In genomic region chr3:37138816-37139215, GRCh38 we compare ENCODE assay signal across 30 cellular contexts. TPM values are rescaled to one million over a fixed set of nuclear protein-coding genes. Genes with fewer than 3 reads are reported as not detected.
DNase-seq lines count a peak whose midpoint lies in the region; ATAC-seq and TF ChIP-seq lines count a peak whose summit lies in the region.
"Had no signal": no experiment of that assay in that cellular context is flagged by ENCODE, and none has a peak within 500 bp of the region (broad histone marks: within the 10 kb centered on the region; RNA-seq: fewer than 3 reads in every experiment).

No MANE protein-coding gene starts in this region.

- H3K4me3 ChIP-seq in right lobe of liver: no peak overlapping the region
- H3K4me3 ChIP-seq: ascending aorta, smooth muscle cell, thyroid gland had no signal

- H3K4me3 Mint-ChIP-seq in endothelial cell (ENCODE audit: unreplicated experiment): no peak overlapping the region
- H3K4me3 Mint-ChIP-seq: activated naive CD8-positive, alpha-beta T cell treated with anti-CD3 and anti-CD28 coated beads, Interleukin-2, amount 10 ng/mL, durations not matched to agents 7 days and 5 days; memory B cell; stimulated activated naive CD8-positive, alpha-beta T cell treated with anti-CD3 and anti-CD28 coated beads, Interleukin-15, amount 100 ng/mL, for 72 hours had no signal

- no peak overlapping the region for H3K27ac Mint-ChIP-seq in endothelial cell (ENCODE audit: unreplicated experiment)
- H3K27ac Mint-ChIP-seq: activated naive CD8-positive, alpha-beta T cell treated with anti-CD3 and anti-CD28 coated beads, Interleukin-2, amount 10 ng/mL, durations not matched to agents 7 days and 5 days; memory B cell; stimulated activated naive CD8-positive, alpha-beta T cell treated with anti-CD3 and anti-CD28 coated beads, Interleukin-15, amount 100 ng/mL, for 72 hours had no signal

- H3K4me1 ChIP-seq in foreskin keratinocyte (peaks cover 4% of the 10 kb centered on the region), right lobe of liver (peaks cover 0 to 42% (median 15%) of the 10 kb centered on the region in 4 donors)

- no peak for TF ChIP-seq CTCF in foreskin keratinocyte (conservative IDR thresholded peaks at IDR 0.05)
- no peak for TF ChIP-seq CTCF in right lobe of liver (IDR thresholded peaks at IDR 0.05)
- no peak for TF ChIP-seq CTCF in endothelial cell (IDR thresholded peaks at IDR 0.05; ENCODE audit: unreplicated experiment)

- H3K27me3 Mint-ChIP-seq in endothelial cell (ENCODE audit: unreplicated experiment): peaks cover 1% of the 10 kb centered on the region
- H3K27me3 Mint-ChIP-seq: activated naive CD8-positive, alpha-beta T cell treated with anti-CD3 and anti-CD28 coated beads, Interleukin-2, amount 10 ng/mL, durations not matched to agents 7 days and 5 days; memory B cell; stimulated activated naive CD8-positive, alpha-beta T cell treated with anti-CD3 and anti-CD28 coated beads, Interleukin-15, amount 100 ng/mL, for 72 hours had no signal

- ATAC-seq in foreskin keratinocyte (peak; percentile 73), right lobe of liver (peak; percentile 77 to 88 (median 83))

- H3K9me3 Mint-ChIP-seq in endothelial cell (ENCODE audit: unreplicated experiment): no peaks in the 10 kb centered on the region
- H3K9me3 Mint-ChIP-seq: activated naive CD8-positive, alpha-beta T cell treated with anti-CD3 and anti-CD28 coated beads, Interleukin-2, amount 10 ng/mL, durations not matched to agents 7 days and 5 days had no signal

- 10% methylated on average over 2 of the region's 2 CpGs for WGBS in right lobe of liver (ENCODE audit: insufficient coverage, low coverage, low lambda C conversion rate, missing lambda C conversion rate)

- peak; percentile 24 for DNase-seq in ELR (ENCODE audit: low read depth)
- peak; percentile 70 for DNase-seq in M059J (ENCODE audit: low read depth)
- peak in 1 of 2 donors; percentile 22 for DNase-seq in foreskin keratinocyte
- DNase-seq in right lobe of liver: no peak
- no peak for DNase-seq in endothelial cell (ENCODE audit: low spot score)
- no peak for DNase-seq in cerebellum (ENCODE audit: low spot score)
- DNase-seq in SKM-1 (lab: John Stamatoyannopoulos, UW; ENCODE audit: unreplicated experiment): no peak
- DNase-seq: ACHN; activated CD4-positive, alpha-beta T cell treated with anti-CD3 and anti-CD28 coated beads for 48 hours; activated effector memory CD4-positive, alpha-beta T cell treated with anti-CD3 and anti-CD28 coated beads, Interleukin-2, amount 50 U/mL, for 16 hours; activated naive CD8-positive, alpha-beta T cell treated with anti-CD3 and anti-CD28 coated beads, Interleukin-2, amount 10 ng/mL, durations not matched to agents 7 days and 5 days; activated T-cell treated with anti-CD3 and anti-CD28 coated beads, Interleukin-2, amount 50 U/mL, for 1 hour; central memory CD4-positive, alpha-beta T cell; dermis blood vessel endothelial cell; DMS153; KG1; NCI-H1436; NCI-H2081 treated with DMSO at 0.1 percent for 48 hours; nucleus accumbens; SHP77 treated with DMSO at 0.1 percent for 48 hours; stimulated activated CD4-positive, alpha-beta T cell treated with anti-CD3 and anti-CD28 coated beads, Interleukin-1b, Interleukin-23, amount 100 ng/mL, for 48 hours; stimulated activated CD8-positive, alpha-beta memory T cell treated with anti-CD3 and anti-CD28 coated beads, Interleukin-4, amount 100 ng/mL, for 48 hours; stimulated activated naive CD8-positive, alpha-beta T cell treated with anti-CD3 and anti-CD28 coated beads, Interleukin-15, amount 100 ng/mL, for 72 hours; SW 1271; T-helper 9 cell; thyroid gland; WERI-Rb-1 had no signal

- H3K4me1 Mint-ChIP-seq in endothelial cell (ENCODE audit: unreplicated experiment): peaks cover 9% of the 10 kb centered on the region

- H3K27me3 ChIP-seq in foreskin keratinocyte (no peaks in the 10 kb centered on the region), right lobe of liver (no peaks in the 10 kb centered on the region)
- H3K27me3 ChIP-seq: ascending aorta, thyroid gland had no signal

- H3K36me3 Mint-ChIP-seq in endothelial cell (ENCODE audit: low read depth, unreplicated experiment): peaks cover 14% of the 10 kb centered on the region

- H3K9me3 ChIP-seq in right lobe of liver: no peaks in the 10 kb centered on the region
- H3K9me3 ChIP-seq: ascending aorta, thyroid gland had no signal

- intact Hi-C loops in right lobe of liver (cut with DNase I): no loop called here

- TF ChIP-seq POLR2A in right lobe of liver (IDR thresholded peaks at IDR 0.05): no peak

- H3K36me3 ChIP-seq in right lobe of liver: no peaks in the 10 kb centered on the region
- H3K36me3 ChIP-seq: thyroid gland had no signal

- H3K27ac ChIP-seq in foreskin keratinocyte (no peak overlapping the region), right lobe of liver (peak overlapping the region; percentile 33 to 87 (median 79))
- H3K27ac ChIP-seq: ascending aorta, thyroid gland, WERI-Rb-1 had no signal

RNA-seq across cellular contexts. Expression of gene LRRFIP2, which starts 35.6 kb away (rescaled TPM):
- 18.9 and 31.9 TPM in 2 replicates for total RNA-seq in M059J (2014; rRNA removed; shearing (Covaris generic))
- total RNA-seq in foreskin keratinocyte (76.7 and 80.5 TPM in 2 replicates), right lobe of liver (10 to 100 TPM; 32.8 to 46.1 (median 39.6) TPM), endothelial cell (ENCODE audit: unreplicated experiment) (40.0 TPM), cerebellum (77.3 TPM)
- polyA plus RNA-seq in foreskin keratinocyte: 41.6 and 49.1 TPM in 2 replicates

Comparison
In these comparisons a context has a peak if more than half of its experiments do, and no peak if none do; other contexts are left out.
1. DNase-seq: peak in ELR (single experiment) and M059J (single experiment); none in right lobe of liver (0 of 3), endothelial cell (single experiment), cerebellum (single experiment) and SKM-1 (single experiment).